In genomic region chr3:73621388-73621787, GRCh38 we compare ENCODE assay signal across 11 cellular contexts. TPM values are rescaled to one million over a fixed set of nuclear protein-coding genes. Genes with fewer than 3 reads are reported as not detected.
A peak's percentile ranks its signal among the peaks of the same experiment; 100 is the strongest.
DNase-seq lines count a peak whose midpoint lies in the region; FAIRE-seq and TF ChIP-seq lines count a peak whose summit lies in the region.
"Had no signal": no experiment of that assay in that cellular context is flagged by ENCODE, and none has a peak within 500 bp of the region (broad histone marks: within the 10 kb centered on the region; RNA-seq: fewer than 3 reads in every experiment).

No MANE protein-coding gene starts in this region.

- H3K36me3 Mint-ChIP-seq in brain = peaks cover 45% of the 10 kb centered on the region
- H3K36me3 Mint-ChIP-seq in T-helper 2 cell treated with Interferon-gamma antibody and Interleukin-4, amounts not matched to agents 5 μg/mL and 100 μg/mL, for 36 hours (ENCODE audit: low read depth) = no peaks in the 10 kb centered on the region
- H3K36me3 Mint-ChIP-seq in activated naive CD4-positive, alpha-beta T cell treated with anti-CD3 and anti-CD28 coated beads for 36 hours (ENCODE audit: low read depth) = no peaks in the 10 kb centered on the region

- no peaks in the 10 kb centered on the region for H3K9me3 ChIP-seq in kidney (ENCODE audit: control insufficient read depth in 1 of 2, low read length in 2 of 2)
- H3K9me3 ChIP-seq: SJSA1 had no signal

- H3K36me3 ChIP-seq in kidney (ENCODE audit: control insufficient read depth in 1 of 2, insufficient read depth in 2 of 2, low read length in 2 of 2) = no peaks in the 10 kb centered on the region
- H3K36me3 ChIP-seq: SJSA1 had no signal

- no peak for FAIRE-seq in kidney (lab: Jason Lieb, UNC)
- FAIRE-seq: bronchial epithelial cell had no signal

- peak overlapping the region; percentile 49 to 95 (median 88) for H3K4me3 Mint-ChIP-seq in brain
- no peak overlapping the region for H3K4me3 Mint-ChIP-seq in T-helper 2 cell treated with Interferon-gamma antibody and Interleukin-4, amounts not matched to agents 5 μg/mL and 100 μg/mL, for 36 hours
- no peak overlapping the region for H3K4me3 Mint-ChIP-seq in activated naive CD4-positive, alpha-beta T cell treated with anti-CD3 and anti-CD28 coated beads for 36 hours

- H3K4me3 ChIP-seq in kidney (ENCODE audit: low read length in 2 of 2) (peak overlapping the region; percentile 56 to 85), skeletal muscle cell (ENCODE audit: low read depth, low read length) (peak overlapping the region; percentile 70)
- H3K4me3 ChIP-seq: SJSA1 had no signal

- peak overlapping the region; percentile 80 to 85 for H3K27ac ChIP-seq in kidney (ENCODE audit: low read depth in 2 of 2, low read length in 2 of 2)
- H3K27ac ChIP-seq: SJSA1 had no signal

- CTCF ChIA-PET in activated naive CD4-positive, alpha-beta T cell treated with anti-CD3 and anti-CD28 coated beads for 36 hours (lab: Charles Lee) = no interaction called here

- in situ Hi-C loops in GM13977 (cut with MboI; ENCODE audit: low pct_unique_long_range_greater_than_20kb, low sequenced_read_pairs, unreplicated experiment) = no loop called here

- peak overlapping the region; percentile 26 to 51 for H3K9ac ChIP-seq in kidney (ENCODE audit: low read length in 2 of 2)

- peaks cover 12% of the 10 kb centered on the region for H3K27me3 Mint-ChIP-seq in brain
- peaks cover 15% of the 10 kb centered on the region for H3K27me3 Mint-ChIP-seq in T-helper 2 cell treated with Interferon-gamma antibody and Interleukin-4, amounts not matched to agents 5 μg/mL and 100 μg/mL, for 36 hours (ENCODE audit: low read depth)
- H3K27me3 Mint-ChIP-seq in activated naive CD4-positive, alpha-beta T cell treated with anti-CD3 and anti-CD28 coated beads for 36 hours (ENCODE audit: low read depth) = peaks cover 16% of the 10 kb centered on the region

- peaks cover 9 to 15% of the 10 kb centered on the region in 2 donors for H3K4me1 ChIP-seq in kidney (ENCODE audit: control insufficient read depth in 1 of 2, insufficient read depth in 1 of 2, low read depth in 1 of 2, low read length in 2 of 2)

- peaks cover 86% of the 10 kb centered on the region for H3K4me1 Mint-ChIP-seq in brain
- H3K4me1 Mint-ChIP-seq in T-helper 2 cell treated with Interferon-gamma antibody and Interleukin-4, amounts not matched to agents 5 μg/mL and 100 μg/mL, for 36 hours (ENCODE audit: low read depth) = no peaks in the 10 kb centered on the region
- H3K4me1 Mint-ChIP-seq in activated naive CD4-positive, alpha-beta T cell treated with anti-CD3 and anti-CD28 coated beads for 36 hours (ENCODE audit: low read depth) = no peaks in the 10 kb centered on the region

- intact Hi-C loops in kidney (cut with DNase I) = no loop called here
- intact Hi-C loops in activated naive CD4-positive, alpha-beta T cell treated with anti-CD3 and anti-CD28 coated beads for 36 hours (cut with micrococcal nuclease) = no loop called here

- DNase-seq in GM03348 (ENCODE audit: low spot score) = peak; percentile 20
- DNase-seq in kidney = no peak
- no peak for DNase-seq in skeletal muscle cell (ENCODE audit: low read depth)
- DNase-seq in NCI-H2171 treated with DMSO at 0.1 percent for 48 hours (lab: John Stamatoyannopoulos, UW) = no peak
- DNase-seq in T-helper 2 cell treated with Interferon-gamma antibody and Interleukin-4, amounts not matched to agents 5 μg/mL and 100 μg/mL, for 36 hours (ENCODE audit: low spot score) = no peak
- no peak for DNase-seq in activated naive CD4-positive, alpha-beta T cell treated with anti-CD3 and anti-CD28 coated beads for 36 hours
- DNase-seq in GM13977 (ENCODE audit: low spot score) = no peak
- DNase-seq: NCI-H1436 treated with DMSO at 0.1 percent for 48 hours had no signal

- H3K9me3 Mint-ChIP-seq in brain = peaks cover 0 to 4% (median 0%) of the 10 kb centered on the region in 5 experiments
- H3K9me3 Mint-ChIP-seq in T-helper 2 cell treated with Interferon-gamma antibody and Interleukin-4, amounts not matched to agents 5 μg/mL and 100 μg/mL, for 36 hours = no peaks in the 10 kb centered on the region
- H3K9me3 Mint-ChIP-seq in activated naive CD4-positive, alpha-beta T cell treated with anti-CD3 and anti-CD28 coated beads for 36 hours = no peaks in the 10 kb centered on the region

- TF ChIP-seq CTCF in brain (conservative IDR thresholded peaks at IDR 0.05) (no peak), kidney (IDR thresholded peaks at IDR 0.05; ENCODE audit: borderline replicate concordance, extremely low read depth, insufficient read depth) (no peak), GM13977 (IDR thresholded peaks at IDR 0.05; ENCODE audit: extremely low read depth, insufficient read depth, missing control alignments) (no peak)

- peak overlapping the region in 4 of 5 experiments; percentile 78 to 93 (median 91) for H3K27ac Mint-ChIP-seq in brain
- H3K27ac Mint-ChIP-seq in T-helper 2 cell treated with Interferon-gamma antibody and Interleukin-4, amounts not matched to agents 5 μg/mL and 100 μg/mL, for 36 hours = no peak overlapping the region
- H3K27ac Mint-ChIP-seq in activated naive CD4-positive, alpha-beta T cell treated with anti-CD3 and anti-CD28 coated beads for 36 hours = no peak overlapping the region

RNA-seq across cellular contexts. Expression of gene PDZRN3, which starts 3.4 kb away (rescaled TPM):
- polyA plus RNA-seq in brain (ENCODE audit: insufficient read depth, low read depth, low replicate concordance) (14.2 TPM), kidney (ENCODE audit: insufficient read depth, low read depth, low replicate concordance) (9.5 TPM)
- 13.2 TPM for total RNA-seq in kidney
- not detected for total RNA-seq in activated naive CD4-positive, alpha-beta T cell treated with anti-CD3 and anti-CD28 coated beads for 36 hours

Comparison
In these comparisons a context has a peak if more than half of its experiments do, and no peak if none do; other contexts are left out.
1. H3K27ac Mint-ChIP-seq: peak in brain (4 of 5); none in T-helper 2 cell treated with Interferon-gamma antibody and Interleukin-4, amounts not matched to agents 5 μg/mL and 100 μg/mL, for 36 hours (single experiment) and activated naive CD4-positive, alpha-beta T cell treated with anti-CD3 and anti-CD28 coated beads for 36 hours (single experiment).
2. H3K4me3 Mint-ChIP-seq: peak in brain (5 of 5); none in T-helper 2 cell treated with Interferon-gamma antibody and Interleukin-4, amounts not matched to agents 5 μg/mL and 100 μg/mL, for 36 hours (single experiment) and activated naive CD4-positive, alpha-beta T cell treated with anti-CD3 and anti-CD28 coated beads for 36 hours (single experiment).
3. RNA of gene PDZRN3, which starts 3.4 kb away (total RNA-seq): 13.2 TPM in kidney (single experiment); not detected in activated naive CD4-positive, alpha-beta T cell treated with anti-CD3 and anti-CD28 coated beads for 36 hours; every median in the first group is over 10 times any median in the second.